8 cellular contexts compared by ENCODE assay signal in the genomic region with DNA sequence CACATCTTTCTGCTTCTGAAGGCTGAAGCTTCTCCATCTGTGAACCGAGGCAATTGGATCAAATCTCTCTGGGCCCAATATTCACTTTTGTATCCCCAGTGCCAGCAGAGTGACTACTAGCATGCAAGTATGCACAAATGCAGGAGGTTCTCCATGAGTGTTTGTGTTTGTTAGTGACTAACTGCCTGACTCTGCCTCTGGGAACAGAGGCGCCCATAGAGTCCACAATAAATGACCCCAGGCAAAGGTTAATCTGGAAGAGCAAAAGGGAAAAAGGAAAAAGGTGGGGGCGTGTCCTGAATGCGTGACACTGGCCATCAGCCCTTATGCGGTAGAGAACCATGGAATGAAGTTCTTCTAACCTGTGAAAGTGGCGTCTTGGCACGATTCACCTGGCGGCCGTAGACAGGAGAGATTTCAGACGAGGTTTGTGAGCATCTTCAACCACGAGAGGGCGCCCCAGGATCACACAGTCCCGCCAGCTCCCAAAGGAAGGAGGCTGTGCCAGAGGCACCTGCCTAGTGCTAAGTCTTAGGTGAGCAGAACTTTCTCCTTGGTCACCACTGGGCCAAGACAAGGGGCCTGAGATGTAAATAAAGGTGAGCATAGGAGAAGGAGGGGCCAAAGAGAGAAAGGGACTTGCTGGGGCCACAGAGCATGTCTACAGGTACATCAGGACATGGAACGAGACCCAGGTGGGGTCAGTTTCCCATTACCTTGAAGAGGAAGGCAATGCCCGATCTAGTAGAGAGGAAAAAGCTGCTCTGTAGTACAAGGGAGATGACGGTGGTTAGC. TPM values are rescaled to one million over a fixed set of nuclear protein-coding genes. Genes with fewer than 3 reads are reported as not detected.
DNase-seq lines count a peak whose midpoint lies in the region; ATAC-seq and TF ChIP-seq lines count a peak whose summit lies in the region.

No MANE protein-coding gene starts in this region.

- ATAC-seq in GM19324 (IDR thresholded peaks at IDR 0.05; ENCODE audit: low FRiP score, unreplicated experiment), result no peak

- peak; percentile 32 for DNase-seq in GM04504 (ENCODE audit: low read depth)
- DNase-seq in M059J (ENCODE audit: low read depth), result peak; percentile 73
- DNase-seq in SHP77 (lab: John Stamatoyannopoulos, UW), result peak; percentile 79 to 82
- DNase-seq in activated T-helper 9 cell treated with anti-CD3 and anti-CD28 coated beads, Interleukin-2, amount 50 U/mL, for 16 hours (ENCODE audit: low read depth), result peak; percentile 73
- DNase-seq in germinal center (ENCODE audit: low spot score), result peak; percentile 69
- DNase-seq in osteocyte (ENCODE audit: extremely low spot score, unreplicated experiment), result peak; percentile 92
- peak; percentile 95 to 96 for DNase-seq in thyroid gland

- TF ChIP-seq POLR2A in thyroid gland (IDR thresholded peaks at IDR 0.05), result no peak

- intact Hi-C loops in thyroid gland (cut with DNase I), result loop anchor here (2.0 to 10.0 kb wide), 2 partner anchors 80 to 164 kb away; no protein-coding TSS in a partner anchor

- H3K27me3 ChIP-seq in thyroid gland, result no peaks in the 10 kb centered on the region

- WGBS in thyroid gland, 2 donors, result 25 to 29% methylated on average over 16 of the region's 16 CpGs

- H3K36me3 ChIP-seq in thyroid gland, result no peaks in the 10 kb centered on the region

- H3K9me3 ChIP-seq in thyroid gland, result no peaks in the 10 kb centered on the region

- no peaks in the 10 kb centered on the region for H3K36me3 Mint-ChIP-seq in osteocyte (ENCODE audit: unreplicated experiment)

- no peak overlapping the region for H3K4me3 ChIP-seq in thyroid gland (replicated peaks in 1 of 3)

- peaks cover 2% of the 10 kb centered on the region for H3K4me1 Mint-ChIP-seq in osteocyte (ENCODE audit: unreplicated experiment)

- H3K4me1 ChIP-seq in thyroid gland, result peaks cover 0 to 8% of the 10 kb centered on the region in 2 donors

- no peak overlapping the region for H3K4me3 Mint-ChIP-seq in osteocyte (ENCODE audit: unreplicated experiment)

- H3K27ac ChIP-seq in thyroid gland, result peak overlapping the region in 1 of 3 donors; percentile 6

- no peaks in the 10 kb centered on the region for H3K9me3 Mint-ChIP-seq in osteocyte (ENCODE audit: unreplicated experiment)

- TF ChIP-seq CTCF in osteocyte (IDR thresholded peaks at IDR 0.05) (peak; percentile 93), thyroid gland (IDR thresholded peaks at IDR 0.05) (peak; percentile 85 to 99 (median 95))

- H3K27ac Mint-ChIP-seq in osteocyte (ENCODE audit: unreplicated experiment), result no peak overlapping the region

- no peaks in the 10 kb centered on the region for H3K27me3 Mint-ChIP-seq in osteocyte (ENCODE audit: unreplicated experiment)

RNA-seq across cellular contexts. Expression of a gene that starts 44.2 kb away (rescaled TPM):
- 0.91 TPM in 1 of 2 replicates, not detected in the other for total RNA-seq in M059J (2014; rRNA removed; shearing (Covaris generic))
- total RNA-seq in osteocyte (3.8 and 4.8 TPM in 2 replicates), thyroid gland (1 to 10 TPM; 2.6 to 3.5 (median 3.1) TPM)

Comparison
In these comparisons a context has a peak if more than half of its experiments do, and no peak if none do; other contexts are left out.
1. DNase-seq: peak in every context shown above with its lines; median percentile 96 in thyroid gland; 92 in osteocyte; 80 in SHP77; 73 in M059J; 73 in activated T-helper 9 cell treated with anti-CD3 and anti-CD28 coated beads, Interleukin-2, amount 50 U/mL, for 16 hours; 69 in germinal center; 32 in GM04504.